20 cellular contexts compared by ENCODE assay signal in genomic region chr2:232203936-232204335, GRCh38.
DNase-seq lines count a peak whose midpoint lies in the region; ATAC-seq, FAIRE-seq and TF ChIP-seq lines count a peak whose summit lies in the region.
"Had no signal": no experiment of that assay in that cellular context is flagged by ENCODE, and none has a peak within 500 bp of the region (broad histone marks: within the 10 kb centered on the region; RNA-seq: fewer than 3 reads in every experiment).

No MANE protein-coding gene starts in this region.

- H3K4me3 Mint-ChIP-seq in activated T-cell treated with anti-CD3 and anti-CD28 coated beads, Interleukin-2, amount 50 U/mL, for 4 hours: no peak overlapping the region
- no peak overlapping the region for H3K4me3 Mint-ChIP-seq in activated CD8-positive, alpha-beta T cell treated with anti-CD3 and anti-CD28 coated beads, Interleukin-2, amount 10 ng/mL, durations not matched to agents 7 days and 5 days
- H3K4me3 Mint-ChIP-seq: CD14-positive monocyte; T-helper 2 cell treated with Interferon-gamma antibody and Interleukin-4, amounts not matched to agents 5 μg/mL and 100 μg/mL, for 36 hours had no signal

- DNase-seq in activated T-cell treated with anti-CD3 and anti-CD28 coated beads for 48 hours (ENCODE audit: low read depth): peak; percentile 3
- DNase-seq in activated T-cell treated with anti-CD3 and anti-CD28 coated beads, Interleukin-2, amount 50 U/mL, for 4 hours: no peak
- peak; percentile 21 for DNase-seq in activated CD8-positive, alpha-beta T cell treated with anti-CD3 and anti-CD28 coated beads, Interleukin-2, amount 10 ng/mL, durations not matched to agents 7 days and 5 days
- no peak for DNase-seq in kidney
- peak; percentile 12 for DNase-seq in retinal pigment epithelial cell (ENCODE audit: low read depth)
- DNase-seq in SW 1271 (lab: John Stamatoyannopoulos, UW): no peak
- DNase-seq: activated CD8-positive, alpha-beta memory T cell treated with anti-CD3 and anti-CD28 coated beads, Interleukin-2, amount 50 U/mL, for 4 hours; activated naive CD4-positive, alpha-beta T cell treated with Interleukin-2 at 50 U/mL for 16 hours; NCI-H2081 treated with DMSO at 0.1 percent for 48 hours; NCI-H526; tibial artery had no signal

- no peaks in the 10 kb centered on the region for H3K9me3 Mint-ChIP-seq in activated T-cell treated with anti-CD3 and anti-CD28 coated beads, Interleukin-2, amount 50 U/mL, for 4 hours
- no peaks in the 10 kb centered on the region for H3K9me3 Mint-ChIP-seq in activated CD8-positive, alpha-beta T cell treated with anti-CD3 and anti-CD28 coated beads, Interleukin-2, amount 10 ng/mL, durations not matched to agents 7 days and 5 days (ENCODE audit: insufficient read depth)
- H3K9me3 Mint-ChIP-seq: T-helper 2 cell treated with Interferon-gamma antibody and Interleukin-4, amounts not matched to agents 5 μg/mL and 100 μg/mL, for 36 hours had no signal

- no peaks in the 10 kb centered on the region for H3K4me1 Mint-ChIP-seq in activated T-cell treated with anti-CD3 and anti-CD28 coated beads, Interleukin-2, amount 50 U/mL, for 4 hours (ENCODE audit: low read depth)
- peaks cover 7% of the 10 kb centered on the region for H3K4me1 Mint-ChIP-seq in activated CD8-positive, alpha-beta T cell treated with anti-CD3 and anti-CD28 coated beads, Interleukin-2, amount 10 ng/mL, durations not matched to agents 7 days and 5 days (ENCODE audit: low read depth)
- H3K4me1 Mint-ChIP-seq: CD14-positive monocyte had no signal

- ATAC-seq in activated T-cell treated with anti-CD3 and anti-CD28 coated beads, Interleukin-2, amount 50 U/mL, for 4 hours: no peak
- no peak for ATAC-seq in activated CD8-positive, alpha-beta T cell treated with anti-CD3 and anti-CD28 coated beads, Interleukin-2, amount 10 ng/mL, durations not matched to agents 7 days and 5 days
- ATAC-seq in HG02763 (IDR thresholded peaks at IDR 0.05; ENCODE audit: unreplicated experiment) (no peak), HG03097 (IDR thresholded peaks at IDR 0.05; ENCODE audit: low FRiP score, unreplicated experiment) (no peak)
- ATAC-seq: activated CD4-positive, CD25-positive, alpha-beta regulatory T cell treated with anti-CD3 and anti-CD28 coated beads, Interleukin-2, amount 50 U/mL, for 24 hours had no signal

- no peaks in the 10 kb centered on the region for H3K27me3 Mint-ChIP-seq in activated T-cell treated with anti-CD3 and anti-CD28 coated beads, Interleukin-2, amount 50 U/mL, for 4 hours (ENCODE audit: low read depth)
- H3K27me3 Mint-ChIP-seq in activated CD8-positive, alpha-beta T cell treated with anti-CD3 and anti-CD28 coated beads, Interleukin-2, amount 10 ng/mL, durations not matched to agents 7 days and 5 days (ENCODE audit: low read depth): no peaks in the 10 kb centered on the region

- H3K36me3 ChIP-seq in kidney (ENCODE audit: control insufficient read depth in 1 of 2, insufficient read depth in 2 of 2, low read length in 2 of 2): no peaks in the 10 kb centered on the region
- H3K36me3 ChIP-seq: ovary had no signal

- H3K27ac ChIP-seq in kidney (ENCODE audit: low read depth in 2 of 2, low read length in 2 of 2): peak overlapping the region; percentile 18 to 51
- H3K27ac ChIP-seq: tibial artery had no signal

- TF ChIP-seq CTCF in kidney (IDR thresholded peaks at IDR 0.05; ENCODE audit: borderline replicate concordance, extremely low read depth, insufficient read depth) (no peak), retinal pigment epithelial cell (conservative IDR thresholded peaks at IDR 0.05; ENCODE audit: low read depth, low read length) (no peak)

- H3K4me3 ChIP-seq in kidney (ENCODE audit: low read length in 2 of 2) (no peak overlapping the region), retinal pigment epithelial cell (ENCODE audit: low read length) (no peak overlapping the region)
- H3K4me3 ChIP-seq: ovary, skin epidermis, tibial artery had no signal

- no peak overlapping the region for H3K27ac Mint-ChIP-seq in activated CD8-positive, alpha-beta T cell treated with anti-CD3 and anti-CD28 coated beads, Interleukin-2, amount 10 ng/mL, durations not matched to agents 7 days and 5 days
- H3K27ac Mint-ChIP-seq: T-helper 2 cell treated with Interferon-gamma antibody and Interleukin-4, amounts not matched to agents 5 μg/mL and 100 μg/mL, for 36 hours had no signal

- peaks cover 10 to 20% of the 10 kb centered on the region in 2 donors for H3K4me1 ChIP-seq in kidney (ENCODE audit: control insufficient read depth in 1 of 2, insufficient read depth in 1 of 2, low read depth in 1 of 2, low read length in 2 of 2)

- no peaks in the 10 kb centered on the region for H3K9me3 ChIP-seq in kidney (ENCODE audit: control insufficient read depth in 1 of 2, low read length in 2 of 2)
- H3K9me3 ChIP-seq: ovary, tibial artery had no signal

- H3K9ac ChIP-seq in kidney (ENCODE audit: low read length in 2 of 2): no peak overlapping the region

- CTCF ChIA-PET in activated CD8-positive, alpha-beta T cell treated with anti-CD3 and anti-CD28 coated beads, Interleukin-2, amount 10 ng/mL, durations not matched to agents 7 days and 5 days (lab: Charles Lee): interaction anchor here (1.3 kb wide), 1 partner anchor 9 kb away, joined by 5 read pairs; no protein-coding TSS in a partner anchor

- no peak for FAIRE-seq in kidney (lab: Jason Lieb, UNC)
- FAIRE-seq: A204.1, keratinocyte had no signal

- H3K36me3 Mint-ChIP-seq in activated T-cell treated with anti-CD3 and anti-CD28 coated beads, Interleukin-2, amount 50 U/mL, for 4 hours (ENCODE audit: insufficient read depth): peaks cover 30% of the 10 kb centered on the region
- peaks cover 8% of the 10 kb centered on the region for H3K36me3 Mint-ChIP-seq in activated CD8-positive, alpha-beta T cell treated with anti-CD3 and anti-CD28 coated beads, Interleukin-2, amount 10 ng/mL, durations not matched to agents 7 days and 5 days (ENCODE audit: low read depth)

- POLR2A ChIA-PET in activated CD8-positive, alpha-beta T cell treated with anti-CD3 and anti-CD28 coated beads, Interleukin-2, amount 10 ng/mL, durations not matched to agents 7 days and 5 days (lab: Charles Lee): interaction anchor here (0.6 kb wide), 1 partner anchor 273 kb away, joined by 3 read pairs; no protein-coding TSS in a partner anchor

- intact Hi-C loops in kidney (cut with DNase I): no loop called here

Comparison
In these comparisons a context has a peak if more than half of its experiments do, and no peak if none do; other contexts are left out.
1. DNase-seq: peak in activated T-cell treated with anti-CD3 and anti-CD28 coated beads for 48 hours (single experiment), activated CD8-positive, alpha-beta T cell treated with anti-CD3 and anti-CD28 coated beads, Interleukin-2, amount 10 ng/mL, durations not matched to agents 7 days and 5 days (single experiment) and retinal pigment epithelial cell (single experiment); none in activated T-cell treated with anti-CD3 and anti-CD28 coated beads, Interleukin-2, amount 50 U/mL, for 4 hours (single experiment), kidney (single experiment) and SW 1271 (0 of 2).